Comparison of ENCODE assay signal across 1 cellular context in the genomic region with DNA sequence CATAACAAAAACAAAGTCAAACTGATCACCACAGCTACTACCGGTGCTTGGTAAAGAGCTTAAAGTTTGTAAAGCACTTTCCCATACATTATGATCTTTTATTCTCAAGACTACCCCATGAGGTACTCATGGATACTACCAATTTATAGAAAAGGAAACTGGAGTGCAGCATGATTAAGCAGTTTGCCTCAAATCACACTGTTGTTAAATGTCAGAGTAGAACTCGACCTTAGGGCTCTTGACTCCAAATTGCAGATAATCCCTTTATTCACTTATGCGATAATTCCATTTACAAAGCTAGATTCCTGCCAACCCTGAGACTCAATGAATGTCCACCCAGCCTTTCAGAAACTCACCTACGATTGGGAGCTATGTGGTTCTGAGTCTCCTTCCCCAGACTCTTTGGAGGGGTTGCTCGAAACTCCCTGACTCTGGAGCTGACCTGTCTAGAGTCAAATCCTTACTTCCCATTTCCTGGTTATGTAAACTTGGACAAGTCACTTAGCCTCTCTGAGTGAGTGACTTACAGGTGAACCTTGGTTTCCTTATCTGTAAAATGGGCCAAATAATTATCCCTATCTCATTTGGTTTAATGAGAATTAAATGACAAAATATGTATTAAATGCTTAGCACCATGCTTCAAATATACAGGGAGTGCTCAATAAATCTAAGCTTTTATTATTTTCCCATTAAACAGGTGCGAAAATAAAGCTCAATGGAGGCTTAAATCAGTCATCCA.
TF ChIP-seq lines count a peak whose summit lies in the region.

No MANE protein-coding gene starts in this region.

TF ChIP-seq in HepG2, 621 proteins besides CTCF, POLR2A, EP300 and RAD21:
- peak; percentile 77 for TF ChIP-seq ZNF629 (CRISPR knock-in tag; conservative IDR thresholded peaks at IDR 0.05)
- no peak for TF ChIP-seq ZNF317 (CRISPR knock-in tag; IDR thresholded peaks at IDR 0.05)
- TF ChIP-seq ZNF839 (CRISPR knock-in tag; IDR thresholded peaks at IDR 0.05; ENCODE audit: borderline replicate concordance), result no peak
